In genomic region chr4:140153419-140153743, GRCh38 we compare ENCODE assay signal across 8 cellular contexts. TPM values are rescaled to one million over a fixed set of nuclear protein-coding genes. Genes with fewer than 3 reads are reported as not detected.
DNase-seq lines count a peak whose midpoint lies in the region; ATAC-seq, FAIRE-seq and TF ChIP-seq lines count a peak whose summit lies in the region.

No MANE protein-coding gene starts in this region.

- no peaks in the 10 kb centered on the region for H3K9me3 Mint-ChIP-seq in T-helper 1 cell treated with Interleukin-12 subunit alpha and Interleukin-12 subunit beta and Interleukin-4 antibody, amounts not matched to agents 30 μg/mL and 1 μg/mL, for 36 hours
- no peaks in the 10 kb centered on the region for H3K9me3 Mint-ChIP-seq in activated naive CD8-positive, alpha-beta T cell treated with anti-CD3 and anti-CD28 coated beads for 36 hours

- peaks cover 8% of the 10 kb centered on the region for H3K4me1 ChIP-seq in keratinocyte (ENCODE audit: control insufficient read depth, extremely low read depth, insufficient read depth, low read length)
- H3K4me1 ChIP-seq in subcutaneous abdominal adipose tissue (ENCODE audit: control insufficient read depth in 5 of 5, insufficient read depth in 5 of 5, low read length in 5 of 5) = peaks cover 0 to 36% (median 29%) of the 10 kb centered on the region in 5 donors

- no peak for DNase-seq in T-helper 1 cell
- DNase-seq in activated naive CD8-positive, alpha-beta T cell treated with anti-CD3 and anti-CD28 coated beads for 36 hours = no peak
- no peak for DNase-seq in keratinocyte (ENCODE audit: low read depth, low spot score)
- no peak for DNase-seq in D341Med (ENCODE audit: low spot score)

- peak overlapping the region; percentile 72 for H3K27ac Mint-ChIP-seq in T-helper 1 cell treated with Interleukin-12 subunit alpha and Interleukin-12 subunit beta and Interleukin-4 antibody, amounts not matched to agents 30 μg/mL and 1 μg/mL, for 36 hours
- peak overlapping the region; percentile 78 for H3K27ac Mint-ChIP-seq in activated naive CD8-positive, alpha-beta T cell treated with anti-CD3 and anti-CD28 coated beads for 36 hours

- H3K4me2 ChIP-seq in keratinocyte (ENCODE audit: control insufficient read depth, extremely low read depth, insufficient read depth, low read depth, low read length) = peak overlapping the region; percentile 99

- ATAC-seq in GM21619 (IDR thresholded peaks at IDR 0.05; ENCODE audit: unreplicated experiment) = no peak
- ATAC-seq in HG03469 (IDR thresholded peaks at IDR 0.05; ENCODE audit: unreplicated experiment) = no peak

- H3K27me3 ChIP-seq in keratinocyte (ENCODE audit: control insufficient read depth, extremely low read depth, insufficient read depth, low read length) (peaks cover 5% of the 10 kb centered on the region), subcutaneous abdominal adipose tissue (ENCODE audit: control insufficient read depth in 5 of 5, insufficient read depth in 4 of 5, low read length in 5 of 5) (no peaks in the 10 kb centered on the region)

- H3K79me2 ChIP-seq in keratinocyte (ENCODE audit: control insufficient read depth, insufficient read depth, low read length) = no peaks in the 10 kb centered on the region

- no peaks in the 10 kb centered on the region for H3K9me1 ChIP-seq in keratinocyte (ENCODE audit: control insufficient read depth, extremely low read depth, insufficient read depth, low read length)

- no peaks in the 10 kb centered on the region for H4K20me1 ChIP-seq in keratinocyte (ENCODE audit: control insufficient read depth, extremely low read depth, insufficient read depth, low read length)

- no peaks in the 10 kb centered on the region for H3K36me3 Mint-ChIP-seq in T-helper 1 cell treated with Interleukin-12 subunit alpha and Interleukin-12 subunit beta and Interleukin-4 antibody, amounts not matched to agents 30 μg/mL and 1 μg/mL, for 36 hours (ENCODE audit: low read depth)
- H3K36me3 Mint-ChIP-seq in activated naive CD8-positive, alpha-beta T cell treated with anti-CD3 and anti-CD28 coated beads for 36 hours = no peaks in the 10 kb centered on the region

- peaks cover 75% of the 10 kb centered on the region for H3K27me3 Mint-ChIP-seq in T-helper 1 cell treated with Interleukin-12 subunit alpha and Interleukin-12 subunit beta and Interleukin-4 antibody, amounts not matched to agents 30 μg/mL and 1 μg/mL, for 36 hours (ENCODE audit: low read depth)
- peaks cover 22% of the 10 kb centered on the region for H3K27me3 Mint-ChIP-seq in activated naive CD8-positive, alpha-beta T cell treated with anti-CD3 and anti-CD28 coated beads for 36 hours

- H3K27ac ChIP-seq in keratinocyte (ENCODE audit: control insufficient read depth, insufficient read depth, low read length) (peak overlapping the region; percentile 47), subcutaneous abdominal adipose tissue (ENCODE audit: low read depth, low read length) (peak overlapping the region; percentile 93)

- peak overlapping the region; percentile 94 for H2AFZ ChIP-seq in keratinocyte (ENCODE audit: control insufficient read depth, low read length)

- FAIRE-seq in keratinocyte (lab: Jason Lieb, UNC) = no peak

- dilution Hi-C loops in keratinocyte (cut with MboI; ENCODE audit: extremely low pct_ligation_motif_present, low sequenced_read_pairs) = no loop called here

- H3K4me3 ChIP-seq in keratinocyte (ENCODE audit: control insufficient read depth in 2 of 3, extremely low read depth in 1 of 3, insufficient read depth in 2 of 3, low read depth in 1 of 3, low read length in 3 of 3) (peak overlapping the region; percentile 81 to 96 (median 93)), subcutaneous abdominal adipose tissue (ENCODE audit: low read depth in 1 of 5, low read length in 5 of 5) (peak overlapping the region; percentile 79 to 97 (median 92))

- H3K4me1 Mint-ChIP-seq in T-helper 1 cell treated with Interleukin-12 subunit alpha and Interleukin-12 subunit beta and Interleukin-4 antibody, amounts not matched to agents 30 μg/mL and 1 μg/mL, for 36 hours (ENCODE audit: low read depth) = peaks cover 32% of the 10 kb centered on the region
- H3K4me1 Mint-ChIP-seq in activated naive CD8-positive, alpha-beta T cell treated with anti-CD3 and anti-CD28 coated beads for 36 hours = peaks cover 45% of the 10 kb centered on the region

- no peak for TF ChIP-seq CTCF in keratinocyte (optimal IDR thresholded peaks at IDR 0.05 in 1 of 3, IDR thresholded peaks at IDR 0.05 in 1 of 3, conservative IDR thresholded peaks at IDR 0.05 in 1 of 3; ENCODE audit: extremely low read depth in 1 of 3, insufficient read depth in 2 of 3, low read length in 3 of 3)

- H3K9me3 ChIP-seq in keratinocyte (ENCODE audit: control insufficient read depth, low read depth, low read length) = no peaks in the 10 kb centered on the region
- no peaks in the 10 kb centered on the region for H3K9me3 ChIP-seq in subcutaneous abdominal adipose tissue (ENCODE audit: control insufficient read depth in 5 of 5, low read length in 5 of 5)

- peak overlapping the region; percentile 75 for H3K9ac ChIP-seq in keratinocyte (ENCODE audit: control insufficient read depth, extremely low read depth, insufficient read depth, low read length)
- H3K9ac ChIP-seq in subcutaneous abdominal adipose tissue (ENCODE audit: low read length in 5 of 5) = peak overlapping the region in 4 of 5 donors; percentile 53 to 84 (median 69)

- H3K36me3 ChIP-seq in keratinocyte (ENCODE audit: control insufficient read depth in 2 of 2, extremely low read depth in 1 of 2, insufficient read depth in 2 of 2, low read length in 2 of 2) (no peaks in the 10 kb centered on the region), subcutaneous abdominal adipose tissue (ENCODE audit: control insufficient read depth in 5 of 5, insufficient read depth in 5 of 5, low read length in 5 of 5) (no peaks in the 10 kb centered on the region)

- H3K4me3 Mint-ChIP-seq in T-helper 1 cell treated with Interleukin-12 subunit alpha and Interleukin-12 subunit beta and Interleukin-4 antibody, amounts not matched to agents 30 μg/mL and 1 μg/mL, for 36 hours = peak overlapping the region; percentile 87
- H3K4me3 Mint-ChIP-seq in activated naive CD8-positive, alpha-beta T cell treated with anti-CD3 and anti-CD28 coated beads for 36 hours = peak overlapping the region; percentile 88

RNA-seq across cellular contexts. Expression of gene MAML3, which starts 0.6 kb away (rescaled TPM):
- 1 to 10 TPM; 2.1 to 2.3 TPM for total RNA-seq in activated naive CD8-positive, alpha-beta T cell treated with anti-CD3 and anti-CD28 coated beads for 36 hours
- polyA plus RNA-seq in keratinocyte = 0.27 to 0.68 TPM (median 0.34 TPM) in 3 replicates
- 1.6 TPM for polyA plus RNA-seq in keratinocyte (2011; ENCODE audit: low read depth)
- 0.30 and 0.39 TPM in 2 replicates for polyA plus RNA-seq in keratinocyte (2011; cell fraction: cytosol; rRNA removed)
- 0.67 and 0.71 TPM in 2 replicates for polyA plus RNA-seq in keratinocyte (2011; cell fraction: nucleus; rRNA removed)
- 0.26 and 1.4 TPM in 2 replicates for polyA plus RNA-seq in keratinocyte (2012; ENCODE audit: low replicate concordance)
- polyA minus RNA-seq in keratinocyte = 0.30 to 3.6 TPM (median 0.49 TPM) in 3 replicates
- polyA minus RNA-seq in keratinocyte (2011; cell fraction: cytosol; rRNA and poly(A)+ RNA removed) = not detected
- 1.1 and 1.6 TPM in 2 replicates for polyA minus RNA-seq in keratinocyte (2011; cell fraction: nucleus; rRNA and poly(A)+ RNA removed)
